ENCODE assay signal across 20 cellular contexts in genomic region chr9:124799274-124800006, GRCh38. TPM values are rescaled to one million over a fixed set of nuclear protein-coding genes. Genes with fewer than 3 reads are reported as not detected.
DNase-seq lines count a peak whose midpoint lies in the region; ATAC-seq, FAIRE-seq and TF ChIP-seq lines count a peak whose summit lies in the region.
"Had no signal": no experiment of that assay in that cellular context is flagged by ENCODE, and none has a peak within 500 bp of the region (broad histone marks: within the 10 kb centered on the region; RNA-seq: fewer than 3 reads in every experiment).

No MANE protein-coding gene starts in this region.

- H3K36me3 Mint-ChIP-seq in dendritic cell treated with granulocyte-macrophage colony-stimulating factor and Interleukin-4, amounts not matched to agents 40 ng/mL and 50 ng/mL, for 4 days (ENCODE audit: low read depth), result no peaks in the 10 kb centered on the region
- no peaks in the 10 kb centered on the region for H3K36me3 Mint-ChIP-seq in effector memory CD8-positive, alpha-beta T cell (ENCODE audit: insufficient read depth)
- H3K36me3 Mint-ChIP-seq: CD8-positive, alpha-beta memory T cell had no signal

- no peak for TF ChIP-seq POLR2A in spleen (IDR thresholded peaks at IDR 0.05)

- intact Hi-C loops in dendritic cell treated with granulocyte-macrophage colony-stimulating factor and Interleukin-4, amounts not matched to agents 40 ng/mL and 50 ng/mL, for 4 days (cut with micrococcal nuclease), result no loop called here
- intact Hi-C loops in spleen (cut with DNase I; ENCODE audit: low total_unique reads), result no loop called here

- WGBS in spleen, 5 donors, result 70 to 89% (median 84%) methylated on average over 7 to 13 of the region's 13 CpGs

- DNase-seq in H7, result peak; percentile 69
- peak; percentile 51 for DNase-seq in NCI-H345 treated with DMSO at 0.1 percent for 48 hours (lab: John Stamatoyannopoulos, UW; ENCODE audit: unreplicated experiment)
- DNase-seq in spleen, result no peak
- DNase-seq in activated CD4-positive, alpha-beta T cell treated with anti-CD3 and anti-CD28 coated beads, Interleukin-2, amount 50 U/mL, for 4 hours, result no peak
- DNase-seq in GM19239 (ENCODE audit: insufficient read length, low spot score), result no peak
- DNase-seq in effector memory CD8-positive, alpha-beta T cell, result no peak
- DNase-seq: ACHN; BE2C; CD8-positive, alpha-beta memory T cell; DND-41; GDM1; NCI-H1436; NCI-H226; NCI-H774; Peyer's patch; SHP77 had no signal

- H3K27me3 ChIP-seq in H7 (ENCODE audit: control insufficient read depth, insufficient read depth, low read length) (no peaks in the 10 kb centered on the region), spleen (replicated peaks in 1 of 7) (no peaks in the 10 kb centered on the region)
- H3K27me3 ChIP-seq: BE2C, Peyer's patch had no signal

- H3K9me3 ChIP-seq in spleen, result no peaks in the 10 kb centered on the region
- H3K9me3 ChIP-seq: BE2C, HAP-1, Peyer's patch had no signal

- H3K36me3 ChIP-seq in H7 (replicated peaks; ENCODE audit: control insufficient read depth, insufficient read depth, low read length) (no peaks in the 10 kb centered on the region), spleen (peaks cover 0 to 13% (median 0%) of the 10 kb centered on the region in 6 donors)
- H3K36me3 ChIP-seq: BE2C, HAP-1, Peyer's patch had no signal

- ATAC-seq in effector memory CD8-positive, alpha-beta T cell (replicated peaks), result no peak
- ATAC-seq: SK-N-SH treated with all-trans-retinoic acid at 6 μM for 48 hours had no signal

- peaks cover 10 to 82% (median 64%) of the 10 kb centered on the region in 6 donors for H3K4me1 ChIP-seq in spleen
- H3K4me1 ChIP-seq: BE2C, HAP-1 had no signal

- no peak for TF ChIP-seq CTCF in spleen (IDR thresholded peaks at IDR 0.05 in 8 of 11, conservative IDR thresholded peaks at IDR 0.05 in 3 of 11)

- FAIRE-seq in GM19239 (lab: Jason Lieb, UNC), result no peak

- H3K9me3 Mint-ChIP-seq in dendritic cell treated with granulocyte-macrophage colony-stimulating factor and Interleukin-4, amounts not matched to agents 40 ng/mL and 50 ng/mL, for 4 days, result no peaks in the 10 kb centered on the region
- H3K9me3 Mint-ChIP-seq in effector memory CD8-positive, alpha-beta T cell, result no peaks in the 10 kb centered on the region
- H3K9me3 Mint-ChIP-seq: CD8-positive, alpha-beta memory T cell had no signal

- H3K27ac Mint-ChIP-seq in dendritic cell treated with granulocyte-macrophage colony-stimulating factor and Interleukin-4, amounts not matched to agents 40 ng/mL and 50 ng/mL, for 4 days, result peak overlapping the region; percentile 95
- no peak overlapping the region for H3K27ac Mint-ChIP-seq in effector memory CD8-positive, alpha-beta T cell
- H3K27ac Mint-ChIP-seq: CD8-positive, alpha-beta memory T cell had no signal

- peaks cover 47% of the 10 kb centered on the region for H3K4me1 Mint-ChIP-seq in dendritic cell treated with granulocyte-macrophage colony-stimulating factor and Interleukin-4, amounts not matched to agents 40 ng/mL and 50 ng/mL, for 4 days (ENCODE audit: low read depth)
- no peaks in the 10 kb centered on the region for H3K4me1 Mint-ChIP-seq in effector memory CD8-positive, alpha-beta T cell (ENCODE audit: low read depth in 2 of 2)
- H3K4me1 Mint-ChIP-seq: CD8-positive, alpha-beta memory T cell had no signal

- no peak overlapping the region for H3K4me3 Mint-ChIP-seq in dendritic cell treated with granulocyte-macrophage colony-stimulating factor and Interleukin-4, amounts not matched to agents 40 ng/mL and 50 ng/mL, for 4 days
- H3K4me3 Mint-ChIP-seq in effector memory CD8-positive, alpha-beta T cell, result no peak overlapping the region
- H3K4me3 Mint-ChIP-seq: CD8-positive, alpha-beta memory T cell had no signal

- H3K27ac ChIP-seq in spleen, result peak overlapping the region in 5 of 8 donors; percentile 75 to 85 (median 82)

- H3K4me3 ChIP-seq in H7 (ENCODE audit: insufficient read depth, low read depth, low read length) (no peak overlapping the region), spleen (no peak overlapping the region)
- H3K4me3 ChIP-seq: HAP-1, Peyer's patch had no signal

- H3K27me3 Mint-ChIP-seq in dendritic cell treated with granulocyte-macrophage colony-stimulating factor and Interleukin-4, amounts not matched to agents 40 ng/mL and 50 ng/mL, for 4 days, result peaks cover 5% of the 10 kb centered on the region
- peaks cover 0 to 32% of the 10 kb centered on the region in 2 donors for H3K27me3 Mint-ChIP-seq in effector memory CD8-positive, alpha-beta T cell

RNA-seq across cellular contexts. Expression of gene OLFML2A, which starts 22.5 kb away (rescaled TPM):
- total RNA-seq in H7 (2014; rRNA removed; shearing (Covaris generic)), result 5.6 and 7.4 TPM in 2 replicates
- 100 to 1,000 TPM in 6 of 7 donors, 10 to 100 TPM in 1; 44.0 to 187 (median 139) TPM for total RNA-seq in spleen
- polyA plus RNA-seq in spleen, result 10 to 100 TPM in 1 of 3 donors, 1 to 10 TPM in 2; 3.0 to 12.5 (median 3.2) TPM
- total RNA-seq: CD8-positive, alpha-beta memory T cell had no signal
- polyA plus RNA-seq: CD8-positive, alpha-beta memory T cell had no signal

RNA-seq across cellular contexts. Expression of gene NR6A1, which starts 28.3 kb away (rescaled TPM):
- 91.1 and 97.7 TPM in 2 replicates for total RNA-seq in H7 (2014; rRNA removed; shearing (Covaris generic))
- 1 to 10 TPM; 1.7 to 3.7 (median 2.5) TPM for total RNA-seq in spleen
- polyA plus RNA-seq in spleen, result under 1 TPM; 0.14 to 0.35 (median 0.24) TPM
- polyA plus RNA-seq: CD8-positive, alpha-beta memory T cell had no signal

RNA-seq across cellular contexts. Expression of gene WDR38, which starts 53.8 kb away (rescaled TPM):
- not detected in 2 replicates for total RNA-seq in H7 (2014; rRNA removed; shearing (Covaris generic))
- total RNA-seq in spleen, result not detected
- not detected for polyA plus RNA-seq in spleen
- total RNA-seq: CD8-positive, alpha-beta memory T cell; LHCN-M2; Peyer's patch had no signal
- polyA plus RNA-seq: CD8-positive, alpha-beta memory T cell had no signal

Comparison
In these comparisons a context has a peak if more than half of its experiments do, and no peak if none do; other contexts are left out.
1. DNase-seq: peak in H7 (single experiment) and NCI-H345 treated with DMSO at 0.1 percent for 48 hours (single experiment); none in spleen (single experiment), activated CD4-positive, alpha-beta T cell treated with anti-CD3 and anti-CD28 coated beads, Interleukin-2, amount 50 U/mL, for 4 hours (0 of 2), GM19239 (single experiment) and effector memory CD8-positive, alpha-beta T cell (0 of 3).
2. RNA of gene NR6A1, which starts 28.3 kb away (total RNA-seq): 91.1 to 97.7 TPM in H7; 1.7 to 3.7 TPM in spleen; every median in the first group is over 10 times any median in the second.